In the genomic region with DNA sequence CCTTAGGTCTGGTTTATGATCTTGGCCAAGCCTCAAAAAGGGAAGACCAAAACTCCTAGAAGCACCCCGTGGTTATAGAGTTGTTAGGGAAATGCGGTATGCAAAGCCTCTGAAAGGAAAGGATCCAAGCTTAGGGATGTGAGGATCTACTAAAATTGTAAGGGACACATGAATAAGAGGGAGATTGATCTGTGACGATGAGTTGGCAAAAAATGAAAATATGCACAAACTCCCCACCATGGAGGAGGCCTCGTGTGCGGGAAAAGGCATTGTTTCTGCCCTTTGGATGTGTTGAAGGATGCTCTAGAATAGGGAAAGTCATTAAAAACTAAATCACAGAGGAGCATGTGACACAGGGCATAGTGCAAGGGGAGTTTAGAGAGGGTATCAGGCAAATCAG, we compare ENCODE assay signal across 22 cellular contexts.
"Had no signal": no experiment of that assay in that cellular context is flagged by ENCODE, and none has a peak within 500 bp of the region (broad histone marks: within the 10 kb centered on the region; RNA-seq: fewer than 3 reads in every experiment).

No MANE protein-coding gene starts in this region.

- H3K4me3 ChIP-seq: esophagus muscularis mucosa, gastrocnemius medialis, heart right ventricle, neural progenitor cell, ovary, right atrium auricular region, smooth muscle cell, tibial artery, upper lobe of left lung, uterus had no signal

- H3K4me3 Mint-ChIP-seq: effector memory CD8-positive, alpha-beta T cell; mesothelial cell of epicardium; natural killer cell treated with Interleukin-12 subunit alpha and Interleukin-12 subunit beta and Interleukin-15 and Interleukin-18, amount 100 ng/mL, for 72 hours; neural progenitor cell; stimulated activated effector memory CD8-positive, alpha-beta T cell treated with anti-CD3 and anti-CD28 coated beads, Interleukin-12 subunit alpha, Interleukin-12 subunit beta, amount 100 ng/mL, for 72 hours had no signal

- H3K4me1 ChIP-seq: esophagus muscularis mucosa, gastrocnemius medialis, tibial artery, uterus had no signal

- H3K27me3 ChIP-seq: esophagus muscularis mucosa, gastrocnemius medialis, neural progenitor cell, ovary, right atrium auricular region, upper lobe of left lung, uterus had no signal

- FAIRE-seq: islet of Langerhans had no signal

- H3K27ac ChIP-seq: epithelial cell of prostate, esophagus muscularis mucosa, gastrocnemius medialis, heart right ventricle, neural progenitor cell, ovary, right atrium auricular region, tibial artery, upper lobe of left lung, uterus had no signal

- H3K27me3 Mint-ChIP-seq: effector memory CD8-positive, alpha-beta T cell had no signal

- DNase-seq: effector memory CD8-positive, alpha-beta T cell; gastrocnemius medialis; heart right ventricle; hypothalamus; kidney glomerular epithelial cell; nucleus accumbens; ovary; stimulated activated CD4-positive, alpha-beta T cell treated with anti-CD3 and anti-CD28 coated beads, Interleukin-2, amount 100 ng/mL, for 48 hours; stimulated activated naive CD8-positive, alpha-beta T cell treated with anti-CD3 and anti-CD28 coated beads, Interleukin-15, Interleukin-2, amounts not matched to agents 100 U/mL and 50 U/mL, for 24 hours; tibial artery; upper lobe of left lung; uterus had no signal

- H3K9me3 ChIP-seq: esophagus muscularis mucosa, gastrocnemius medialis, heart right ventricle, ovary, right atrium auricular region, tibial artery, upper lobe of left lung, uterus had no signal

- H3K36me3 Mint-ChIP-seq: mesothelial cell of epicardium; natural killer cell treated with Interleukin-12 subunit alpha and Interleukin-12 subunit beta and Interleukin-15 and Interleukin-18, amount 100 ng/mL, for 72 hours; neural progenitor cell had no signal

- H3K9me3 Mint-ChIP-seq: effector memory CD8-positive, alpha-beta T cell; mesothelial cell of epicardium; natural killer cell treated with Interleukin-12 subunit alpha and Interleukin-12 subunit beta and Interleukin-15 and Interleukin-18, amount 100 ng/mL, for 72 hours; neural progenitor cell; stimulated activated effector memory CD8-positive, alpha-beta T cell treated with anti-CD3 and anti-CD28 coated beads, Interleukin-12 subunit alpha, Interleukin-12 subunit beta, amount 100 ng/mL, for 72 hours had no signal

- ATAC-seq: effector memory CD8-positive, alpha-beta T cell; gastrocnemius medialis; heart right ventricle; left lobe of liver; natural killer cell treated with Interleukin-12 subunit alpha and Interleukin-12 subunit beta and Interleukin-15 and Interleukin-18, amount 100 ng/mL, for 72 hours; stimulated activated effector memory CD8-positive, alpha-beta T cell treated with anti-CD3 and anti-CD28 coated beads, Interleukin-12 subunit alpha, Interleukin-12 subunit beta, amount 100 ng/mL, for 72 hours; stimulated activated naive CD8-positive, alpha-beta T cell treated with anti-CD3 and anti-CD28 coated beads, Interleukin-15, Interleukin-2, amounts not matched to agents 100 U/mL and 50 U/mL, for 24 hours had no signal

- H3K36me3 ChIP-seq: esophagus muscularis mucosa, gastrocnemius medialis, heart right ventricle, neural progenitor cell, ovary, right atrium auricular region, tibial artery, upper lobe of left lung, uterus had no signal

- H3K27ac Mint-ChIP-seq: effector memory CD8-positive, alpha-beta T cell; mesothelial cell of epicardium; natural killer cell treated with Interleukin-12 subunit alpha and Interleukin-12 subunit beta and Interleukin-15 and Interleukin-18, amount 100 ng/mL, for 72 hours; neural progenitor cell had no signal
